In genomic region chr2:23940976-23941605, GRCh38 we compare ENCODE assay signal across 8 cellular contexts. TPM values are rescaled to one million over a fixed set of nuclear protein-coding genes. Genes with fewer than 3 reads are reported as not detected.
DNase-seq lines count a peak whose midpoint lies in the region; ATAC-seq, FAIRE-seq and TF ChIP-seq lines count a peak whose summit lies in the region.

No MANE protein-coding gene starts in this region.

- peaks cover 27% of the 10 kb centered on the region for H3F3A ChIP-seq in neural progenitor cell (ENCODE audit: low read depth)

- H3K4me3 ChIP-seq in fibroblast of lung (replicated peaks in 1 of 4; ENCODE audit: control extremely low read depth in 1 of 4, insufficient read depth in 1 of 4, low read depth in 3 of 4, low read length in 4 of 4) (peak overlapping the region; percentile 82 to 95 (median 83)), neural progenitor cell (peak overlapping the region; percentile 68)

- peak overlapping the region; percentile 77 for H2AFZ ChIP-seq in fibroblast of lung (ENCODE audit: low read length)
- peak overlapping the region; percentile 14 for H2AFZ ChIP-seq in neural progenitor cell (replicated peaks)

- CTCF ChIA-PET in GM10248 (lab: Yijun Ruan, JAX): interaction anchor here (0.6 to 4.1 kb wide), 5 partner anchors 14 to 144 kb away, joined by 3 to 31 read pairs (median 3); partner anchors contain the start of gene ATAD2B

- peak; percentile 72 for FAIRE-seq in GM18507 (lab: Jason Lieb, UNC)

- no peak for TF ChIP-seq CTCF in 22Rv1 (IDR thresholded peaks at IDR 0.05)
- TF ChIP-seq CTCF in fibroblast of lung (conservative IDR thresholded peaks at IDR 0.05 in 1 of 2, IDR thresholded peaks at IDR 0.05 in 1 of 2; ENCODE audit: low read depth in 1 of 2, low read length in 2 of 2): no peak
- no peak for TF ChIP-seq CTCF in neural progenitor cell (IDR thresholded peaks at IDR 0.05)
- TF ChIP-seq CTCF in GM10248 (IDR thresholded peaks at IDR 0.05; ENCODE audit: control extremely low read depth, extremely low read depth, low read depth, missing control alignments): no peak

- peaks cover 16% of the 10 kb centered on the region for H3K36me3 Mint-ChIP-seq in neural progenitor cell

- no peaks in the 10 kb centered on the region for H3K27me3 Mint-ChIP-seq in neural progenitor cell (ENCODE audit: insufficient read depth, low read depth)

- peaks cover 25% of the 10 kb centered on the region for H3K79me2 ChIP-seq in fibroblast of lung (ENCODE audit: control insufficient read depth, insufficient read depth, low read length)
- peaks cover 53% of the 10 kb centered on the region for H3K79me2 ChIP-seq in neural progenitor cell (ENCODE audit: low read depth)

- ATAC-seq in SK-N-SH treated with all-trans-retinoic acid at 6 μM for 48 hours: peak; percentile 17
- ATAC-seq in HG02938 (IDR thresholded peaks at IDR 0.05; ENCODE audit: unreplicated experiment): no peak

- no peaks in the 10 kb centered on the region for H3K9me3 Mint-ChIP-seq in neural progenitor cell

- peaks cover 38% of the 10 kb centered on the region for H3K4me1 Mint-ChIP-seq in neural progenitor cell

- POLR2A ChIA-PET in GM10248 (lab: Yijun Ruan, JAX): interaction anchor here (4.0 kb wide), 1 partner anchor 14 kb away, joined by 37 read pairs; the partner anchor contains the start of gene ATAD2B

- no peaks in the 10 kb centered on the region for H3K9me3 ChIP-seq in fibroblast of lung (ENCODE audit: control insufficient read depth, insufficient read depth, low read depth, low read length)
- no peaks in the 10 kb centered on the region for H3K9me3 ChIP-seq in neural progenitor cell (ENCODE audit: low read depth)

- H3K36me3 ChIP-seq in fibroblast of lung (ENCODE audit: control insufficient read depth, insufficient read depth, low read length) (no peaks in the 10 kb centered on the region), neural progenitor cell (no peaks in the 10 kb centered on the region)

- H3K27ac Mint-ChIP-seq in neural progenitor cell: peak overlapping the region; percentile 78

- H3K4me1 ChIP-seq in fibroblast of lung (ENCODE audit: control insufficient read depth, extremely low read depth, insufficient read depth, low read length) (peaks cover 4% of the 10 kb centered on the region), neural progenitor cell (peaks cover 28% of the 10 kb centered on the region)

- H3K4me2 ChIP-seq in fibroblast of lung (ENCODE audit: extremely low read depth, insufficient read depth, low read length) (peak overlapping the region; percentile 89), neural progenitor cell (peak overlapping the region; percentile 93)

- no peaks in the 10 kb centered on the region for H4K20me1 ChIP-seq in fibroblast of lung (ENCODE audit: control insufficient read depth, extremely low read depth, insufficient read depth, low read length)
- peaks cover 29% of the 10 kb centered on the region for H4K20me1 ChIP-seq in neural progenitor cell (ENCODE audit: low read depth)

- DNase-seq in GM18507 (ENCODE audit: extremely low spot score, insufficient read length, low read depth) (no peak), fibroblast of lung (ENCODE audit: low read depth in 2 of 2) (peak; percentile 53 to 54), neural progenitor cell (ENCODE audit: low spot score) (no peak), GM10248 (ENCODE audit: extremely low spot score) (no peak), EL (no peak)

- H3K27ac ChIP-seq in 22Rv1: peak overlapping the region; percentile 77
- peak overlapping the region; percentile 74 for H3K27ac ChIP-seq in fibroblast of lung (ENCODE audit: insufficient read depth, low read length)
- H3K27ac ChIP-seq in neural progenitor cell: no peak overlapping the region

- H3K27me3 ChIP-seq in fibroblast of lung (ENCODE audit: control insufficient read depth, insufficient read depth, low read length) (no peaks in the 10 kb centered on the region), neural progenitor cell (peaks cover 15% of the 10 kb centered on the region)

- H3K4me3 Mint-ChIP-seq in neural progenitor cell: peak overlapping the region; percentile 95

- peak overlapping the region; percentile 85 for H3K9ac ChIP-seq in fibroblast of lung (ENCODE audit: insufficient read depth, low read length)
- H3K9ac ChIP-seq in neural progenitor cell: peak overlapping the region; percentile 61

TF ChIP-seq in SK-N-SH treated with all-trans-retinoic acid at 6 μM for 48 hours, 23 proteins besides CTCF, POLR2A, EP300 and RAD21:
- no peak for TF ChIP-seq GLIS3 (CRISPR knock-in tag; IDR thresholded peaks at IDR 0.05)
- TF ChIP-seq ZNF565 (CRISPR knock-in tag; conservative IDR thresholded peaks at IDR 0.05; ENCODE audit: low read depth): no peak
- TF ChIP-seq TOX (CRISPR knock-in tag; IDR thresholded peaks at IDR 0.05; ENCODE audit: borderline replicate concordance): no peak
- TF ChIP-seq TCF4 (CRISPR knock-in tag; IDR thresholded peaks at IDR 0.05; ENCODE audit: borderline replicate concordance): no peak
- no peak for TF ChIP-seq CREB5 (CRISPR knock-in tag; IDR thresholded peaks at IDR 0.05; ENCODE audit: low read depth)
- no peak for TF ChIP-seq CSDC2 (CRISPR knock-in tag; IDR thresholded peaks at IDR 0.05)
- TF ChIP-seq SNAI2 (CRISPR knock-in tag; IDR thresholded peaks at IDR 0.05): no peak
- no peak for TF ChIP-seq ZNF70 (CRISPR knock-in tag; IDR thresholded peaks at IDR 0.05)
- no peak for TF ChIP-seq PPARA (CRISPR knock-in tag; IDR thresholded peaks at IDR 0.05; ENCODE audit: borderline replicate concordance)
- TF ChIP-seq PATZ1 (CRISPR knock-in tag; IDR thresholded peaks at IDR 0.05; ENCODE audit: borderline replicate concordance): no peak
- no peak for TF ChIP-seq ZC3H10 (CRISPR knock-in tag; IDR thresholded peaks at IDR 0.05)
- no peak for TF ChIP-seq ZNF8 (CRISPR knock-in tag; IDR thresholded peaks at IDR 0.05)
TF ChIP-seq in SK-N-SH treated with all-trans-retinoic acid at 6 μM for 48 hours: peak in this region for 0.

RNA-seq across cellular contexts. Expression of gene UBXN2A, which starts 0.8 kb away (rescaled TPM):
- total RNA-seq in fibroblast of lung (12.9 and 13.9 TPM in 2 replicates), neural progenitor cell (ENCODE audit: low replicate concordance) (18.3 and 24.1 TPM in 2 replicates)
- polyA plus RNA-seq in fibroblast of lung: 11.7 and 12.8 TPM in 2 replicates
- 9.0 and 10.0 TPM in 2 replicates for polyA plus RNA-seq in fibroblast of lung (2012)
- polyA minus RNA-seq in fibroblast of lung (ENCODE audit: low replicate concordance): 2.8 and 3.5 TPM in 2 replicates

RNA-seq across cellular contexts. Expression of gene ATAD2B, which starts 14.2 kb away (rescaled TPM):
- total RNA-seq in fibroblast of lung: 9.0 and 11.4 TPM in 2 replicates
- polyA plus RNA-seq in fibroblast of lung: 3.0 and 3.6 TPM in 2 replicates
- polyA plus RNA-seq in fibroblast of lung (2012): 1.5 and 1.9 TPM in 2 replicates
- 1.4 and 2.9 TPM in 2 replicates for polyA minus RNA-seq in fibroblast of lung (ENCODE audit: low replicate concordance)
- 22.4 and 38.7 TPM in 2 replicates for total RNA-seq in neural progenitor cell (ENCODE audit: low replicate concordance)

Comparison
In these comparisons a context has a peak if more than half of its experiments do, and no peak if none do; other contexts are left out.
1. DNase-seq: peak in fibroblast of lung (2 of 2); none in GM18507 (single experiment), neural progenitor cell (single experiment), GM10248 (single experiment) and EL (single experiment).